ENCODE assay signal across 14 cellular contexts in genomic region chr21:25615880-25616279, GRCh38. TPM values are rescaled to one million over a fixed set of nuclear protein-coding genes. Genes with fewer than 3 reads are reported as not detected.
DNase-seq lines count a peak whose midpoint lies in the region; TF ChIP-seq lines count a peak whose summit lies in the region.
"Had no signal": no experiment of that assay in that cellular context is flagged by ENCODE, and none has a peak within 500 bp of the region (broad histone marks: within the 10 kb centered on the region; RNA-seq: fewer than 3 reads in every experiment).

No MANE protein-coding gene starts in this region.

- 37 to 47% (median 41%) methylated on average over 3 of the region's 3 CpGs for WGBS in adrenal gland, 4 donors
- 61 to 63% methylated on average over 3 of the region's 3 CpGs for WGBS in testis, 2 donors

- H3K9me3 ChIP-seq in adrenal gland (replicated peaks in 1 of 3) = no peaks in the 10 kb centered on the region
- no peaks in the 10 kb centered on the region for H3K9me3 ChIP-seq in testis
- H3K9me3 ChIP-seq: Caco-2 had no signal

- TF ChIP-seq CTCF in adrenal gland (IDR thresholded peaks at IDR 0.05) (no peak), testis (IDR thresholded peaks at IDR 0.05) (no peak), GM20000 (IDR thresholded peaks at IDR 0.05; ENCODE audit: extremely low read depth, missing control alignments) (no peak)

- H3K4me1 ChIP-seq in adrenal gland (replicated peaks in 1 of 2) (peaks cover 6 to 12% of the 10 kb centered on the region in 2 donors), testis (no peaks in the 10 kb centered on the region)
- H3K4me1 ChIP-seq: Caco-2 had no signal

- DNase-seq in Ammon's horn (ENCODE audit: low spot score) = peak; percentile 38
- peak in 5 of 7 donors; percentile 20 to 56 (median 29) for DNase-seq in adrenal gland
- DNase-seq in myocyte (ENCODE audit: low read depth) = peak; percentile 76
- DNase-seq in testis = peak; percentile 66
- no peak for DNase-seq in GM20000 (ENCODE audit: low spot score)
- DNase-seq in NCI-H69 (lab: John Stamatoyannopoulos, UW) = no peak
- DNase-seq: ACHN; Caco-2; CD4-positive, alpha-beta T cell; GOT3; H7; HFFc6; IMR-90 had no signal

- TF ChIP-seq POLR2A in adrenal gland (IDR thresholded peaks at IDR 0.05) = no peak
- TF ChIP-seq POLR2A in testis (IDR thresholded peaks at IDR 0.05) = no peak

- no peak overlapping the region for H3K27ac ChIP-seq in adrenal gland
- H3K27ac ChIP-seq in testis = no peak overlapping the region
- H3K27ac ChIP-seq: C4-2B had no signal

- intact Hi-C loops in adrenal gland (cut with DNase I) = no loop called here
- intact Hi-C loops in testis (cut with DNase I; ENCODE audit: low total_unique reads) = no loop called here

- H3K4me3 ChIP-seq in adrenal gland (no peak overlapping the region), testis (no peak overlapping the region)

- H3K27me3 ChIP-seq in adrenal gland (no peaks in the 10 kb centered on the region), testis (no peaks in the 10 kb centered on the region)

- no peaks in the 10 kb centered on the region for H3K36me3 ChIP-seq in adrenal gland (replicated peaks in 1 of 2)
- no peaks in the 10 kb centered on the region for H3K36me3 ChIP-seq in testis (ENCODE audit: low read depth, missing control alignments)

RNA-seq across cellular contexts. Expression of gene MRPL39, which starts 8.6 kb away (rescaled TPM):
- total RNA-seq in adrenal gland (10 to 100 TPM; 19.4 to 50.8 (median 37.6) TPM), myocyte (33.2 and 46.0 TPM in 2 replicates), testis (10 to 100 TPM; 35.5 to 48.8 TPM)
- polyA plus RNA-seq in adrenal gland (10 to 100 TPM; 22.5 to 90.7 (median 40.7) TPM), testis (ENCODE audit: insufficient read depth, low read depth, low replicate concordance) (66.7 TPM)
- polyA plus RNA-seq in myocyte (2012) = 20.1 TPM

RNA-seq across cellular contexts. Expression of gene JAM2, which starts 23.2 kb away (rescaled TPM):
- total RNA-seq in adrenal gland (10 to 100 TPM; 11.7 to 38.6 (median 20.1) TPM), myocyte (34.0 and 45.3 TPM in 2 replicates), testis (10 to 100 TPM; 91.1 to 93.5 TPM)
- polyA plus RNA-seq in adrenal gland (10 to 100 TPM; 12.5 to 30.3 (median 16.2) TPM), testis (ENCODE audit: insufficient read depth, low read depth, low replicate concordance) (76.2 TPM)
- polyA plus RNA-seq in myocyte (2012) = 116 TPM
- total RNA-seq: CD4-positive, alpha-beta T cell had no signal

Comparison
In these comparisons a context has a peak if more than half of its experiments do, and no peak if none do; other contexts are left out.
1. DNase-seq: peak in Ammon's horn (single experiment), adrenal gland (5 of 7), myocyte (single experiment) and testis (single experiment); none in GM20000 (single experiment) and NCI-H69 (single experiment).